Comparison of ENCODE assay signal across 1 cellular context in genomic region chr19:16112778-16113177, GRCh38.
TF ChIP-seq lines count a peak whose summit lies in the region.

No MANE protein-coding gene starts in this region.

TF ChIP-seq in GM23338, 12 proteins besides CTCF, POLR2A, EP300 and RAD21 (continued from another document):
- TF ChIP-seq ZNF462 (CRISPR knock-in tag; IDR thresholded peaks at IDR 0.05): no peak
- no peak for TF ChIP-seq CREB1 (CRISPR knock-in tag; IDR thresholded peaks at IDR 0.05; ENCODE audit: low read depth)
- TF ChIP-seq ETS1 (IDR thresholded peaks at IDR 0.05): no peak
- no peak for TF ChIP-seq POLR2AphosphoS5 (IDR thresholded peaks at IDR 0.05; ENCODE audit: low read depth)
- no peak for TF ChIP-seq ZNF331 (CRISPR knock-in tag; IDR thresholded peaks at IDR 0.05; ENCODE audit: low read depth)
- no peak for TF ChIP-seq EZH2phosphoT487 (IDR thresholded peaks at IDR 0.05; ENCODE audit: unreplicated experiment)
- TF ChIP-seq STAT1 (IDR thresholded peaks at IDR 0.05; ENCODE audit: unreplicated experiment): no peak
TF ChIP-seq in GM23338: peak in this region for 0.
